In genomic region chr10:126500866-126501265, GRCh38 we compare ENCODE assay signal across 19 cellular contexts.
DNase-seq lines count a peak whose midpoint lies in the region; TF ChIP-seq lines count a peak whose summit lies in the region.
"Had no signal": no experiment of that assay in that cellular context is flagged by ENCODE, and none has a peak within 500 bp of the region (broad histone marks: within the 10 kb centered on the region; RNA-seq: fewer than 3 reads in every experiment).

No MANE protein-coding gene starts in this region.

- H3K4me3 ChIP-seq in AG09309 (ENCODE audit: control insufficient read depth, low read depth, low read length) (no peak overlapping the region), mesenchymal stem cell (ENCODE audit: insufficient read depth in 1 of 2, low read depth in 1 of 2, low read length in 2 of 2) (no peak overlapping the region)
- H3K4me3 ChIP-seq: SJSA1, spleen, upper lobe of left lung had no signal

- no peaks in the 10 kb centered on the region for H3K27me3 ChIP-seq in mesenchymal stem cell (ENCODE audit: control insufficient read depth in 1 of 2, insufficient read depth in 1 of 2, low read length in 2 of 2)
- H3K27me3 ChIP-seq: SJSA1, upper lobe of left lung had no signal

- H3K4me1 ChIP-seq in mesenchymal stem cell (ENCODE audit: control insufficient read depth, insufficient read depth, low read depth, low read length) = peaks cover 19% of the 10 kb centered on the region
- H3K4me1 ChIP-seq: Caco-2, SJSA1, spleen had no signal

- no peak overlapping the region for H3K4ac ChIP-seq in mesenchymal stem cell (ENCODE audit: low read depth in 1 of 2, low read length in 2 of 2)

- peak overlapping the region; percentile 45 for H3K27ac ChIP-seq in mesenchymal stem cell (ENCODE audit: low read length, poor library complexity, severe bottlenecking)
- H3K27ac ChIP-seq: SJSA1, spleen, upper lobe of left lung had no signal

- no peak overlapping the region for H3K4me2 ChIP-seq in mesenchymal stem cell (ENCODE audit: low read length, poor library complexity, severe bottlenecking)

- H4K8ac ChIP-seq in mesenchymal stem cell (ENCODE audit: low read length) = no peak overlapping the region

- H3K23ac ChIP-seq in mesenchymal stem cell (ENCODE audit: low read length in 2 of 2) = no peak overlapping the region

- no peak overlapping the region for H2BK5ac ChIP-seq in mesenchymal stem cell (ENCODE audit: low read depth, low read length, poor library complexity, severe bottlenecking)

- POLR2A ChIA-PET in HEK293T (lab: Yijun Ruan, JAX) = no interaction called here

- H4K91ac ChIP-seq in mesenchymal stem cell (ENCODE audit: low read length) = no peak overlapping the region

- H3K9ac ChIP-seq in mesenchymal stem cell (ENCODE audit: low read length) = no peak overlapping the region

- CTCF ChIA-PET in HEK293T (lab: Yijun Ruan, JAX) = no interaction called here

- WGBS in mesenchymal stem cell = 30% methylated on average over 3 of the region's 3 CpGs

- H2AK5ac ChIP-seq in mesenchymal stem cell (ENCODE audit: low read length, severe bottlenecking) = no peak overlapping the region

- H3K18ac ChIP-seq in mesenchymal stem cell (ENCODE audit: low read depth in 1 of 2, low read length in 2 of 2) = no peak overlapping the region

- H2AFZ ChIP-seq in mesenchymal stem cell (ENCODE audit: low read depth, low read length) = no peak overlapping the region

- no peaks in the 10 kb centered on the region for H3K79me1 ChIP-seq in mesenchymal stem cell (replicated peaks; ENCODE audit: low read length, poor library complexity, severe bottlenecking)

- no peak for TF ChIP-seq CTCF in AG09309 (IDR thresholded peaks at IDR 0.05; ENCODE audit: control insufficient read depth, insufficient read depth, low read depth, low read length, missing control alignments)

- H3K36me3 ChIP-seq in mesenchymal stem cell (ENCODE audit: control insufficient read depth in 1 of 2, insufficient read depth in 2 of 2, low read depth in 1 of 2, low read length in 2 of 2) = no peaks in the 10 kb centered on the region
- H3K36me3 ChIP-seq: SJSA1, spleen, upper lobe of left lung had no signal

- H2BK15ac ChIP-seq in mesenchymal stem cell (ENCODE audit: low read depth, poor library complexity, severe bottlenecking) = no peak overlapping the region

- no peak overlapping the region for H2BK12ac ChIP-seq in mesenchymal stem cell (ENCODE audit: low read length in 2 of 2)

- peak; percentile 61 for DNase-seq in AG09309 (ENCODE audit: low read depth)
- peak; percentile 84 for DNase-seq in M059J (ENCODE audit: low read depth)
- peak; percentile 33 for DNase-seq in dedifferentiated amniotic fluid mesenchymal stem cell (ENCODE audit: extremely low spot score)
- DNase-seq in mesenchymal stem cell = peak; percentile 69
- no peak for DNase-seq in activated CD4-positive, alpha-beta T cell treated with anti-CD3 and anti-CD28 coated beads for 1 hour
- no peak for DNase-seq in NOMO-1 treated with DMSO at 0.1 percent for 48 hours (lab: John Stamatoyannopoulos, UW; ENCODE audit: unreplicated experiment)
- no peak for DNase-seq in NCI-H2107 (lab: John Stamatoyannopoulos, UW)
- DNase-seq in HEK293T (ENCODE audit: extremely low spot score) = no peak
- DNase-seq: activated CD4-positive, alpha-beta T cell treated with anti-CD3 and anti-CD28 coated beads, Interleukin-2, amount 50 U/mL, for 4 hours; activated naive CD8-positive, alpha-beta T cell treated with anti-CD3 and anti-CD28 coated beads for 36 hours; activated T-cell treated with anti-CD3 and anti-CD28 coated beads, Interleukin-2, amount 50 U/mL, for 24 hours; Caco-2; hypothalamus; left cardiac atrium; NCI-H446 treated with DMSO at 0.1 percent for 48 hours; spleen; stimulated activated naive B cell treated with anti-CD40 and anti-IgM and Interleukin-4, amounts not matched to agents 10 μg/mL and 1 μg/mL and 100 μg/mL, for 72 hours; upper lobe of left lung had no signal

- H3K14ac ChIP-seq in mesenchymal stem cell (ENCODE audit: low read length in 2 of 2) = no peak overlapping the region

- H3K9me3 ChIP-seq in mesenchymal stem cell (ENCODE audit: control insufficient read depth, low read length) = no peaks in the 10 kb centered on the region
- H3K9me3 ChIP-seq: Caco-2, SJSA1, spleen, upper lobe of left lung had no signal

- H2BK120ac ChIP-seq in mesenchymal stem cell (ENCODE audit: low read depth, low read length) = no peak overlapping the region

TF ChIP-seq in HEK293T, 16 proteins besides CTCF, POLR2A, EP300 and RAD21:
- TF ChIP-seq FOXA1 (IDR thresholded peaks at IDR 0.05) (no peak), PKNOX1 (IDR thresholded peaks at IDR 0.05) (no peak), SUZ12 (IDR thresholded peaks at IDR 0.05) (no peak), HDGF (IDR thresholded peaks at IDR 0.05; ENCODE audit: borderline replicate concordance) (no peak), TARDBP (IDR thresholded peaks at IDR 0.05) (no peak), NFRKB (IDR thresholded peaks at IDR 0.05) (no peak), LEF1 (IDR thresholded peaks at IDR 0.05; ENCODE audit: borderline replicate concordance) (no peak), FOXK2 (IDR thresholded peaks at IDR 0.05) (no peak), ELF4 (IDR thresholded peaks at IDR 0.05) (no peak), CTBP1 (IDR thresholded peaks at IDR 0.05; ENCODE audit: borderline replicate concordance) (no peak), L3MBTL2 (conservative IDR thresholded peaks at IDR 0.05) (no peak), SP1 (IDR thresholded peaks at IDR 0.05) (no peak), ZNF384 (IDR thresholded peaks at IDR 0.05) (no peak), ARNT (IDR thresholded peaks at IDR 0.05) (no peak), BHLHE40 (IDR thresholded peaks at IDR 0.05; ENCODE audit: borderline replicate concordance) (no peak), FOXM1 (IDR thresholded peaks at IDR 0.05; ENCODE audit: borderline replicate concordance) (no peak)

Comparison
In these comparisons a context has a peak if more than half of its experiments do, and no peak if none do; other contexts are left out.
1. DNase-seq: peak in AG09309 (single experiment), M059J (single experiment), dedifferentiated amniotic fluid mesenchymal stem cell (single experiment) and mesenchymal stem cell (single experiment); none in activated CD4-positive, alpha-beta T cell treated with anti-CD3 and anti-CD28 coated beads for 1 hour (single experiment), NOMO-1 treated with DMSO at 0.1 percent for 48 hours (single experiment), NCI-H2107 (single experiment) and HEK293T (single experiment).